In the genomic region with DNA sequence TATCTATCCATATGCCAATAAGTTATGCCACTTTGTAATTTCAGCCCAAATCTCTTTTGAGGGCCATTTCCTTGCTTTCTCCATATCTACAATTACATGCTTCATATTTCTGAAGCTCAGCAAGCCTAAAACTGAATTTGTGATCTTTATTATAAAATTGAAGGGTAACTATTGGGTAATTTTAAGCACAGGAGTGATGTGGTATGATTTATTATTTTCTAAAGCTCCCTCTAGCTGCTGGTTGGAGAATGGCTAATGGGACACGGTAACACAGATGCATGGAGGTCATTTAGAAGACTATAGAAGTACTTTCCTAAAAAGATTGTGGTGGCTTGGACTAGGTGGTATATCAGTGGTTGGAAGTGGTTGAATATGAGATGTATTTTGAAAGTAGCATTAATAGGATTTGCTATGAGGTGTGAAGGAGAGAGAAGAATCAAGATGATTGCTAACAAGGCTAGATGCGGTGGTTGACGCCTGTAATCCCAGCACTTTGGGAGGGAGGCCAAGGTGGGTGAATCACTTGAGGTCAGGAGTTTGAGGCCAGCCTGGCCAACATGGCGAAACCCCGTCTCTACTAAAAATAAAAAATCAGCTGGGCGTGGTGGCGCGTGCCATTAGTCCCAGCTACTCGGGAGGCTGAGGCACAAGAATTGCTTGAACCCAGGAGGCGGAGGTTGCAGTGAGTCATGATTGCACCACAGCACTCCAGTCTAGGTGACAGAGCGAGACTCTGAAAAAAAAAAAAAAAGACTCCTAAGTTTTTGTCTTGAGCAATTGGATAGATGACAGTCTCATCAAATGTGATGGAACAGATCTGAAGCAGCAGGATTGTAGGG, we compare ENCODE assay signal across 9 cellular contexts. TPM values are rescaled to one million over a fixed set of nuclear protein-coding genes. Genes with fewer than 3 reads are reported as not detected.
DNase-seq lines count a peak whose midpoint lies in the region; ATAC-seq and TF ChIP-seq lines count a peak whose summit lies in the region.
"Had no signal": no experiment of that assay in that cellular context is flagged by ENCODE, and none has a peak within 500 bp of the region (broad histone marks: within the 10 kb centered on the region; RNA-seq: fewer than 3 reads in every experiment).

No MANE protein-coding gene starts in this region.

- no peak overlapping the region for H3K4me3 Mint-ChIP-seq in HFFc6
- H3K4me3 Mint-ChIP-seq in activated naive CD4-positive, alpha-beta T cell treated with anti-CD3 and anti-CD28 coated beads, Interleukin-2, amount 10 ng/mL, durations not matched to agents 7 days and 5 days = no peak overlapping the region

- no peaks in the 10 kb centered on the region for H3K27me3 Mint-ChIP-seq in HFFc6 (ENCODE audit: insufficient read depth)
- no peaks in the 10 kb centered on the region for H3K27me3 Mint-ChIP-seq in activated naive CD4-positive, alpha-beta T cell treated with anti-CD3 and anti-CD28 coated beads, Interleukin-2, amount 10 ng/mL, durations not matched to agents 7 days and 5 days

- no peaks in the 10 kb centered on the region for H3K9me3 Mint-ChIP-seq in HFFc6
- no peaks in the 10 kb centered on the region for H3K9me3 Mint-ChIP-seq in activated naive CD4-positive, alpha-beta T cell treated with anti-CD3 and anti-CD28 coated beads, Interleukin-2, amount 10 ng/mL, durations not matched to agents 7 days and 5 days

- no peak overlapping the region for H3K27ac Mint-ChIP-seq in HFFc6
- no peak overlapping the region for H3K27ac Mint-ChIP-seq in activated naive CD4-positive, alpha-beta T cell treated with anti-CD3 and anti-CD28 coated beads, Interleukin-2, amount 10 ng/mL, durations not matched to agents 7 days and 5 days

- DNase-seq in AG09319 (ENCODE audit: extremely low read depth, low read depth) = no peak
- DNase-seq in HFFc6 = no peak
- DNase-seq in left colon = no peak
- DNase-seq in NCI-H2107 treated with DMSO at 0.1 percent for 48 hours (lab: John Stamatoyannopoulos, UW; ENCODE audit: unreplicated experiment) = no peak
- DNase-seq in activated naive CD4-positive, alpha-beta T cell treated with anti-CD3 and anti-CD28 coated beads, Interleukin-2, amount 10 ng/mL, durations not matched to agents 7 days and 5 days = no peak

- CTCF ChIA-PET in activated naive CD4-positive, alpha-beta T cell treated with anti-CD3 and anti-CD28 coated beads, Interleukin-2, amount 10 ng/mL, durations not matched to agents 7 days and 5 days (lab: Charles Lee) = interaction anchor here (0.6 to 3.4 kb wide), 8 partner anchors 11 to 808 kb away, joined by 3 to 17 read pairs (median 3); no protein-coding TSS in a partner anchor

- H3K36me3 Mint-ChIP-seq in HFFc6 (ENCODE audit: low read depth) = peaks cover 11% of the 10 kb centered on the region
- H3K36me3 Mint-ChIP-seq in activated naive CD4-positive, alpha-beta T cell treated with anti-CD3 and anti-CD28 coated beads, Interleukin-2, amount 10 ng/mL, durations not matched to agents 7 days and 5 days = peaks cover 5% of the 10 kb centered on the region

- no peak overlapping the region for H3K27ac ChIP-seq in VCaP
- H3K27ac ChIP-seq: SJSA1 had no signal

- TF ChIP-seq CTCF in AG09319 (IDR thresholded peaks at IDR 0.05; ENCODE audit: low read depth, low read length) (peak; percentile 19), HFFc6 (IDR thresholded peaks at IDR 0.05) (peak; percentile 71), VCaP (conservative IDR thresholded peaks at IDR 0.05) (peak; percentile 70)

- H3K4me1 Mint-ChIP-seq in HFFc6 (ENCODE audit: low read depth) = peaks cover 38% of the 10 kb centered on the region
- no peaks in the 10 kb centered on the region for H3K4me1 Mint-ChIP-seq in activated naive CD4-positive, alpha-beta T cell treated with anti-CD3 and anti-CD28 coated beads, Interleukin-2, amount 10 ng/mL, durations not matched to agents 7 days and 5 days

- intact Hi-C loops in left colon (cut with DNase I, micrococcal nuclease) = no loop called here

- ATAC-seq in left colon (peak; percentile 32), HG02870 (IDR thresholded peaks at IDR 0.05; ENCODE audit: unreplicated experiment) (no peak), GM19452 (IDR thresholded peaks at IDR 0.05; ENCODE audit: unreplicated experiment) (no peak)

RNA-seq across cellular contexts. Expression of a gene that starts 13.9 kb away (rescaled TPM):
- total RNA-seq in HFFc6 (2021; fragmentation: NEBNext Ultra II Directional; extraction: Animal tissue kit (Norgen Biotek cat#: 25700)) = 10 to 100 TPM; 21.0 to 25.5 (median 24.1) TPM
- 10 to 100 TPM; 27.9 to 29.0 TPM for total RNA-seq in left colon

RNA-seq across cellular contexts. Expression of a gene that starts 33.1 kb away (rescaled TPM):
- 10 to 100 TPM; 18.8 to 24.3 (median 21.2) TPM for total RNA-seq in HFFc6 (2021; fragmentation: NEBNext Ultra II Directional; extraction: Animal tissue kit (Norgen Biotek cat#: 25700))
- 1 to 10 TPM; 7.1 to 7.2 TPM for total RNA-seq in left colon

Comparison
In these comparisons a context has a peak if more than half of its experiments do, and no peak if none do; other contexts are left out.
1. CTCF ChIP-seq: peak in every context shown above with its lines; median percentile 71 in HFFc6; 70 in VCaP; 19 in AG09319.